29 cellular contexts compared by ENCODE assay signal in the genomic region with DNA sequence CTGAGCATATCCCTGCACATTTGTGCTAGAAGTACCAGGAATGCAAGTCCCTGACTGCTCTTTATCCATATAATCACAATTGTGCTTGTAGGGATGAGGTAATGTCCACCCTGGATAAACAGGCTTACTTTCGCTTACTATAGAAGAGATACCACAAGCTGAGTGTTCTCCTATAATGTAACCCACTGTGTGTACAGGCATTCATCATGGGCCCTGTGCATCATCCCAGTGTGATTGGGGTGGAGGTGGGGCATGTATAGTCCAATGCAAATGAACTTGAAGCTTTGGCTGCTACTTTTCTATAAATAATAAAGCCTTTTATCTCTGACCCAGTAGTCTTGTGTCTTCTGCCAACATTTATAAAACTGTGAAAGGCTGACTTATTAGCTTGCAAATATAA.
DNase-seq lines count a peak whose midpoint lies in the region; ATAC-seq and TF ChIP-seq lines count a peak whose summit lies in the region.
"Had no signal": no experiment of that assay in that cellular context is flagged by ENCODE, and none has a peak within 500 bp of the region (broad histone marks: within the 10 kb centered on the region; RNA-seq: fewer than 3 reads in every experiment).

No MANE protein-coding gene starts in this region.

- H4K91ac ChIP-seq in mesenchymal stem cell (ENCODE audit: low read length): no peak overlapping the region

- POLR2A ChIA-PET in MCF 10A (lab: Yijun Ruan, JAX): interaction anchor here (0.9 kb wide), 1 partner anchor 19 kb away, joined by 3 read pairs; no protein-coding TSS in a partner anchor

- H4K8ac ChIP-seq in mesenchymal stem cell (ENCODE audit: low read length): no peak overlapping the region

- no peaks in the 10 kb centered on the region for H4K20me1 ChIP-seq in mammary epithelial cell (ENCODE audit: insufficient read depth, low read length)

- H3K4me2 ChIP-seq in mammary epithelial cell (ENCODE audit: insufficient read depth, low read depth, low read length): no peak overlapping the region
- no peak overlapping the region for H3K4me2 ChIP-seq in mesenchymal stem cell (ENCODE audit: low read length, poor library complexity, severe bottlenecking)
- H3K4me2 ChIP-seq: SK-N-SH had no signal

- H3K27ac Mint-ChIP-seq in MCF 10A (ENCODE audit: low read depth, unreplicated experiment): no peak overlapping the region
- H3K27ac Mint-ChIP-seq: activated CD4-positive, alpha-beta memory T cell treated with anti-CD3 and anti-CD28 coated beads, Interleukin-2, amount 10 ng/mL, durations not matched to agents 7 days and 5 days; activated naive CD4-positive, alpha-beta T cell treated with anti-CD3 and anti-CD28 coated beads, Interleukin-2, amount 50 U/mL, for 24 hours; activated T-helper 17 cell treated with anti-CD3 and anti-CD28 coated beads, Interleukin-2, amount 50 U/mL, for 72 hours; natural killer cell treated with Interleukin-12 subunit alpha and Interleukin-12 subunit beta and Interleukin-15 and Interleukin-18, amount 100 ng/mL, for 72 hours; T-helper 17 cell had no signal

- H3K9me3 ChIP-seq in mammary epithelial cell (replicated peaks; ENCODE audit: insufficient read depth, low read length) (no peaks in the 10 kb centered on the region), mesenchymal stem cell (ENCODE audit: control insufficient read depth, low read length) (no peaks in the 10 kb centered on the region), HAP-1 (no peaks in the 10 kb centered on the region)
- H3K9me3 ChIP-seq: heart left ventricle, SK-N-SH had no signal

- no peaks in the 10 kb centered on the region for H3K9me3 Mint-ChIP-seq in MCF 10A (ENCODE audit: unreplicated experiment)
- H3K9me3 Mint-ChIP-seq: activated CD4-positive, alpha-beta memory T cell treated with anti-CD3 and anti-CD28 coated beads, Interleukin-2, amount 10 ng/mL, durations not matched to agents 7 days and 5 days; activated naive CD4-positive, alpha-beta T cell treated with anti-CD3 and anti-CD28 coated beads, Interleukin-2, amount 50 U/mL, for 24 hours; activated T-helper 17 cell treated with anti-CD3 and anti-CD28 coated beads, Interleukin-2, amount 50 U/mL, for 72 hours; CD14-positive monocyte; natural killer cell treated with Interleukin-12 subunit alpha and Interleukin-12 subunit beta and Interleukin-15 and Interleukin-18, amount 100 ng/mL, for 72 hours had no signal

- no peak overlapping the region for H3K27ac ChIP-seq in mammary epithelial cell (ENCODE audit: insufficient read depth, low read depth, low read length)
- peak overlapping the region; percentile 15 to 86 (median 75) for H3K27ac ChIP-seq in dorsolateral prefrontal cortex
- H3K27ac ChIP-seq in mesenchymal stem cell (ENCODE audit: low read length, poor library complexity, severe bottlenecking): no peak overlapping the region
- H3K27ac ChIP-seq: coronary artery, heart left ventricle had no signal

- H3K27me3 Mint-ChIP-seq in MCF 10A (ENCODE audit: insufficient read depth, unreplicated experiment): no peaks in the 10 kb centered on the region
- H3K27me3 Mint-ChIP-seq: activated CD4-positive, alpha-beta memory T cell treated with anti-CD3 and anti-CD28 coated beads, Interleukin-2, amount 10 ng/mL, durations not matched to agents 7 days and 5 days; activated naive CD4-positive, alpha-beta T cell treated with anti-CD3 and anti-CD28 coated beads, Interleukin-2, amount 50 U/mL, for 24 hours; activated T-helper 17 cell treated with anti-CD3 and anti-CD28 coated beads, Interleukin-2, amount 50 U/mL, for 72 hours; natural killer cell treated with Interleukin-12 subunit alpha and Interleukin-12 subunit beta and Interleukin-15 and Interleukin-18, amount 100 ng/mL, for 72 hours; T-helper 17 cell had no signal

- H3K27me3 ChIP-seq in mammary epithelial cell (ENCODE audit: insufficient read depth, low read length) (no peaks in the 10 kb centered on the region), dorsolateral prefrontal cortex (no peaks in the 10 kb centered on the region), mesenchymal stem cell (ENCODE audit: control insufficient read depth in 1 of 2, insufficient read depth in 1 of 2, low read length in 2 of 2) (no peaks in the 10 kb centered on the region), HAP-1 (ENCODE audit: low read depth) (no peaks in the 10 kb centered on the region)
- H3K27me3 ChIP-seq: heart left ventricle had no signal

- H3K4me3 ChIP-seq in mammary epithelial cell (replicated peaks in 1 of 3; ENCODE audit: insufficient read depth in 1 of 3, low read depth in 2 of 3, low read length in 3 of 3) (no peak overlapping the region), dorsolateral prefrontal cortex (peak overlapping the region in 9 of 59 donors; percentile 1 to 36 (median 7)), mesenchymal stem cell (ENCODE audit: insufficient read depth in 1 of 2, low read depth in 1 of 2, low read length in 2 of 2) (no peak overlapping the region), HAP-1 (no peak overlapping the region)
- H3K4me3 ChIP-seq: coronary artery, heart left ventricle had no signal

- no peaks in the 10 kb centered on the region for H3K79me2 ChIP-seq in mammary epithelial cell (ENCODE audit: insufficient read depth, low read length)

- intact Hi-C loops in mammary epithelial cell (cut with micrococcal nuclease): no loop called here
- intact Hi-C loops in MCF 10A (cut with micrococcal nuclease): no loop called here
- intact Hi-C loops in dorsolateral prefrontal cortex (cut with DNase I): loop anchor here in 1 of 2 donors (5.0 kb wide), 1 partner anchor 69 kb away; the partner anchor contains the start of gene MAN1A2

- no peak overlapping the region for H3K4ac ChIP-seq in mesenchymal stem cell (ENCODE audit: low read depth in 1 of 2, low read length in 2 of 2)

- BruUV-seq in mammary epithelial cell (replicated peaks; lab: Mats Ljungman, UMichigan) (no TSS peak), MCF 10A (replicated peaks; lab: Mats Ljungman, UMichigan) (no TSS peak)

- peak overlapping the region in 1 of 2 experiments; percentile 22 for H3K18ac ChIP-seq in mesenchymal stem cell (ENCODE audit: low read depth in 1 of 2, low read length in 2 of 2)

- no peak overlapping the region for H3K9ac ChIP-seq in mammary epithelial cell (ENCODE audit: insufficient read depth, low read length)
- H3K9ac ChIP-seq in mesenchymal stem cell (ENCODE audit: low read length): no peak overlapping the region
- H3K9ac ChIP-seq: SK-N-SH had no signal

- DNase-seq in mammary epithelial cell (peak; percentile 2), MCF 10A (ENCODE audit: unreplicated experiment) (no peak), dorsolateral prefrontal cortex (peak in 2 of 10 donors; percentile 24 to 56), mesenchymal stem cell (peak; percentile 65), HAP-1 (ENCODE audit: low spot score in 2 of 2) (no peak), NCI-H128 (lab: John Stamatoyannopoulos, UW; ENCODE audit: unreplicated experiment) (no peak)
- DNase-seq: 8988T; activated CD4-positive, alpha-beta memory T cell treated with anti-CD3 and anti-CD28 coated beads, Interleukin-2, amount 10 ng/mL, durations not matched to agents 7 days and 5 days; activated CD4-positive, alpha-beta T cell treated with anti-CD3 and anti-CD28 coated beads for 1 hour; Calu3; DMS79; effector memory CD4-positive, alpha-beta T cell; GDM1; heart left ventricle; NCI-H1092 treated with DMSO at 0.1 percent for 48 hours; NCI-H187 treated with DMSO at 0.1 percent for 48 hours; occipital lobe; SK-N-SH; stimulated activated CD4-positive, alpha-beta T cell treated with anti-CD3 and anti-CD28 coated beads, Interleukin-15, amount 100 ng/mL, for 24 hours; stimulated activated CD4-positive, alpha-beta T cell treated with anti-CD3 and anti-CD28 coated beads, Interleukin-4, amount 100 ng/mL, for 4 hours; T-helper 17 cell had no signal

- H3K4me3 Mint-ChIP-seq in MCF 10A (ENCODE audit: unreplicated experiment): no peak overlapping the region
- H3K4me3 Mint-ChIP-seq: activated CD4-positive, alpha-beta memory T cell treated with anti-CD3 and anti-CD28 coated beads, Interleukin-2, amount 10 ng/mL, durations not matched to agents 7 days and 5 days; activated naive CD4-positive, alpha-beta T cell treated with anti-CD3 and anti-CD28 coated beads, Interleukin-2, amount 50 U/mL, for 24 hours; activated T-helper 17 cell treated with anti-CD3 and anti-CD28 coated beads, Interleukin-2, amount 50 U/mL, for 72 hours; CD14-positive monocyte; natural killer cell treated with Interleukin-12 subunit alpha and Interleukin-12 subunit beta and Interleukin-15 and Interleukin-18, amount 100 ng/mL, for 72 hours; T-helper 17 cell had no signal

- ATAC-seq in HG02642 (IDR thresholded peaks at IDR 0.05; ENCODE audit: poor library complexity, unreplicated experiment): no peak
- no peak for ATAC-seq in GM18511 (IDR thresholded peaks at IDR 0.05; ENCODE audit: unreplicated experiment)
- ATAC-seq: activated T-helper 17 cell treated with anti-CD3 and anti-CD28 coated beads, Interleukin-2, amount 50 U/mL, for 72 hours; HCT116; heart left ventricle; natural killer cell treated with Interleukin-12 subunit alpha and Interleukin-12 subunit beta and Interleukin-15 and Interleukin-18, amount 100 ng/mL, for 72 hours; T-helper 17 cell had no signal

- 89% methylated on average over 1 of the region's 1 CpG for WGBS in mammary epithelial cell (ENCODE audit: low coverage, missing lambda C conversion rate)
- WGBS in mesenchymal stem cell: no CpG with 5 or more reads among the region's 1 CpG

- H2BK120ac ChIP-seq in mesenchymal stem cell (ENCODE audit: low read depth, low read length): no peak overlapping the region

- H3K4me1 Mint-ChIP-seq in MCF 10A (ENCODE audit: insufficient read depth, unreplicated experiment): no peaks in the 10 kb centered on the region
- H3K4me1 Mint-ChIP-seq: activated CD4-positive, alpha-beta memory T cell treated with anti-CD3 and anti-CD28 coated beads, Interleukin-2, amount 10 ng/mL, durations not matched to agents 7 days and 5 days; CD14-positive monocyte had no signal

- in situ Hi-C loops in mammary epithelial cell (cut with MboI; ENCODE audit: low sequenced_read_pairs in 2 of 2) (no loop called here), HAP-1 (cut with MboI; ENCODE audit: low sequenced_read_pairs) (no loop called here)

- TF ChIP-seq CTCF in mammary epithelial cell (conservative IDR thresholded peaks at IDR 0.05 in 1 of 2, IDR thresholded peaks at IDR 0.05 in 1 of 2; ENCODE audit: extremely low read depth in 1 of 2, insufficient read depth in 1 of 2, low read depth in 1 of 2, low read length in 2 of 2): no peak
- TF ChIP-seq CTCF in MCF 10A (IDR thresholded peaks at IDR 0.05; ENCODE audit: unreplicated experiment): no peak
- TF ChIP-seq CTCF in dorsolateral prefrontal cortex (IDR thresholded peaks at IDR 0.05 in 54 of 56, conservative IDR thresholded peaks at IDR 0.05 in 2 of 56; ENCODE audit: low read depth in 1 of 56, partially characterized antibody in 56 of 56): no peak

- dilution Hi-C loops in mammary epithelial cell (cut with HindIII; ENCODE audit: low sequenced_read_pairs): no loop called here

- no peak overlapping the region for H2BK12ac ChIP-seq in mesenchymal stem cell (ENCODE audit: low read length in 2 of 2)

- H3K36me3 ChIP-seq in mammary epithelial cell (ENCODE audit: insufficient read depth, low read length) (no peaks in the 10 kb centered on the region), mesenchymal stem cell (ENCODE audit: control insufficient read depth in 1 of 2, insufficient read depth in 2 of 2, low read depth in 1 of 2, low read length in 2 of 2) (no peaks in the 10 kb centered on the region), HAP-1 (replicated peaks) (no peaks in the 10 kb centered on the region)
- H3K36me3 ChIP-seq: heart left ventricle had no signal

- H3K23ac ChIP-seq in mesenchymal stem cell (ENCODE audit: low read length in 2 of 2): no peak overlapping the region

- H2AK5ac ChIP-seq in mesenchymal stem cell (ENCODE audit: low read length, severe bottlenecking): no peak overlapping the region

- no peak overlapping the region for H3K14ac ChIP-seq in mesenchymal stem cell (ENCODE audit: low read length in 2 of 2)

- H3K79me1 ChIP-seq in mesenchymal stem cell (replicated peaks; ENCODE audit: low read length, poor library complexity, severe bottlenecking): peaks cover 11% of the 10 kb centered on the region

- CTCF ChIA-PET in mammary epithelial cell (lab: Charles Lee; ENCODE audit: low non-redundant PET): no interaction called here
- CTCF ChIA-PET in MCF 10A (lab: Yijun Ruan, JAX): interaction anchor here (0.7 kb wide), 1 partner anchor 11 kb away, joined by 3 read pairs; no protein-coding TSS in a partner anchor

- H2AFZ ChIP-seq in mammary epithelial cell (ENCODE audit: low read depth, low read length) (no peak overlapping the region), mesenchymal stem cell (ENCODE audit: low read depth, low read length) (no peak overlapping the region)

- H3K36me3 Mint-ChIP-seq in MCF 10A (ENCODE audit: insufficient read depth, unreplicated experiment): no peaks in the 10 kb centered on the region
- H3K36me3 Mint-ChIP-seq: natural killer cell treated with Interleukin-12 subunit alpha and Interleukin-12 subunit beta and Interleukin-15 and Interleukin-18, amount 100 ng/mL, for 72 hours had no signal

- H2BK15ac ChIP-seq in mesenchymal stem cell (ENCODE audit: low read depth, poor library complexity, severe bottlenecking): no peak overlapping the region

- no peak overlapping the region for H2BK5ac ChIP-seq in mesenchymal stem cell (ENCODE audit: low read depth, low read length, poor library complexity, severe bottlenecking)

- H3K4me1 ChIP-seq in mammary epithelial cell (ENCODE audit: insufficient read depth, low read length) (no peaks in the 10 kb centered on the region), mesenchymal stem cell (ENCODE audit: control insufficient read depth, insufficient read depth, low read depth, low read length) (no peaks in the 10 kb centered on the region), HAP-1 (no peaks in the 10 kb centered on the region)

Comparison
In these comparisons a context has a peak if more than half of its experiments do, and no peak if none do; other contexts are left out.
1. DNase-seq: peak in mammary epithelial cell (single experiment) and mesenchymal stem cell (single experiment); none in MCF 10A (single experiment), HAP-1 (0 of 2) and NCI-H128 (single experiment).
2. H3K27ac ChIP-seq: peak in dorsolateral prefrontal cortex (59 of 59); none in mammary epithelial cell (single experiment) and mesenchymal stem cell (single experiment).